8 cellular contexts compared by ENCODE assay signal in the genomic region with DNA sequence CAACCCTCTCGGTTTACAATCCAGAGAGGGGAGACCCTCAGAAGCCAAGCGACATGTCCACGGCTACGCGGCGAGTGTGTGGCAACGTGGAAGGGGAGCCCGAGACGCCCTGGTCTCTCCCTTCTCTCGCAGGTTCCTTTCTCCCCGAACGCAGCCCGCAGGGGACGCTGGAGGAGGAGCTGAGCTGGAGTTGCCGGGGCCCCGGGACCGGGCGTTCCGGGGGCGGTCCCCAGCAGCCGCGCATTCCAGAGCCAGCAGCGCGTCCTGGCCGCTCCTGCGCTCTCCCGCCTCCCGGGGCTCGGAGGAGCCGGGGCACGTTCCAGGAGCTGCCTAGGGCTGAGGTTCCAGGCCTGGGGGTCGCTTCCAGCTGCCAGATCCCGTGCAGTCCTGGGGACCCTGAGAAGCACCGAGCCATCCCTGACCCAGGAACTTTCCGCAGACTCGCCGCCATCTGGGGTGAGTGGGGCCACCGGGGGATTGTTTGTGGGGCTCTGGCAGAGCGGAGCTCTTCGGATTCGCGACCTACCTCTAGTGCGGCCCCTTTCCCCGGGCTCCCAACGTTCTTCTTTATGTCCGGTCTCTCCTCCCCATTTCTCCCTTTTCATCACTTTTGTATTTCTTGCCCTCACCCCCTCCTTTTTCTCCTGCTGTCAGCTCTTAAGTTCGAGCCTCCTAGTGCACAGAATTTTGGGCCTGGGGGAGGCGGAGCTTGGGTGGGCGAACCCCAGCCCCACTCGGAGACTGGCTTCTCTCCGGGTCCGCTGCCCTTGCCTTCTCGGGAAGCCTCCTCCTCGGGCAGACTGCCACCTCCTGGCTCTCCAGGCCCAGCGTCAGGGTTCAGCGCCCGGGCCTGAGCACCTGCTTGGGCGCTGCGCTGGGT. TPM values are rescaled to one million over a fixed set of nuclear protein-coding genes. Genes with fewer than 3 reads are reported as not detected.
DNase-seq lines count a peak whose midpoint lies in the region; ATAC-seq and TF ChIP-seq lines count a peak whose summit lies in the region.

A gene with protein sequence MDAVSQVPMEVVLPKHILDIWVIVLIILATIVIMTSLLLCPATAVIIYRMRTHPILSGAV (plus strand): TSS at position 241 of the 880 bp plus-strand sequence. CDS start 16,684 bp downstream, outside the sequence.

- H3K27ac Mint-ChIP-seq in activated CD8-positive, alpha-beta memory T cell treated with anti-CD3 and anti-CD28 coated beads, Interleukin-2, amount 10 ng/mL, durations not matched to agents 7 days and 5 days: peak within 1 kb of the TSS; percentile 94

- no peaks in the 10 kb centered on the region for H3K9me3 ChIP-seq in endocrine pancreas (ENCODE audit: control insufficient read depth, low read length)

- peak within 1 kb of the TSS; percentile 29 for H3K18ac ChIP-seq in mesendoderm (ENCODE audit: low read length)

- H4K8ac ChIP-seq in mesendoderm (ENCODE audit: low read depth, low read length): no peak within 1 kb of the TSS

- no peak within 1 kb of the TSS for H2AK5ac ChIP-seq in mesendoderm (ENCODE audit: low read length)

- H2BK15ac ChIP-seq in mesendoderm (replicated peaks; ENCODE audit: low read depth): no peak within 1 kb of the TSS

- no peak within 1 kb of the TSS for H3K4ac ChIP-seq in mesendoderm (ENCODE audit: low read depth, low read length)

- peak within 1 kb of the TSS; percentile 87 for H3K4me3 ChIP-seq in HFF-Myc (replicated peaks; ENCODE audit: low read depth, low read length)
- peak within 1 kb of the TSS; percentile 57 for H3K4me3 ChIP-seq in endocrine pancreas (ENCODE audit: control insufficient read depth, insufficient read depth, low read length)
- peak within 1 kb of the TSS; percentile 72 for H3K4me3 ChIP-seq in mesendoderm (ENCODE audit: low read length)

- CTCF ChIA-PET in activated CD8-positive, alpha-beta memory T cell treated with anti-CD3 and anti-CD28 coated beads, Interleukin-2, amount 10 ng/mL, durations not matched to agents 7 days and 5 days (lab: Charles Lee): interaction anchor here (0.8 to 6.0 kb wide), 21 partner anchors 9 to 329 kb away, joined by 3 to 73 read pairs (median 9); a partner anchor contains a TSS

- peak within 1 kb of the TSS; percentile 95 for H3K56ac ChIP-seq in mesendoderm (ENCODE audit: low read length)

- no peak within 1 kb of the TSS for H2BK120ac ChIP-seq in mesendoderm (ENCODE audit: low read depth, low read length)

- H3K9me3 Mint-ChIP-seq in activated CD8-positive, alpha-beta memory T cell treated with anti-CD3 and anti-CD28 coated beads, Interleukin-2, amount 10 ng/mL, durations not matched to agents 7 days and 5 days (ENCODE audit: low read depth): no peaks in the 10 kb centered on the region

- no peak within 1 kb of the TSS for H3K27ac ChIP-seq in mesendoderm (ENCODE audit: low read depth, low read length)

- H3K4me2 ChIP-seq in mesendoderm (ENCODE audit: low read length): peak within 1 kb of the TSS; percentile 97

- no peaks in the 10 kb centered on the region for H3K27me3 Mint-ChIP-seq in activated CD8-positive, alpha-beta memory T cell treated with anti-CD3 and anti-CD28 coated beads, Interleukin-2, amount 10 ng/mL, durations not matched to agents 7 days and 5 days

- H3K79me2 ChIP-seq in mesendoderm (ENCODE audit: control insufficient read depth, insufficient read depth, low read length): no peaks in the 10 kb centered on the region

- H3K36me3 Mint-ChIP-seq in activated CD8-positive, alpha-beta memory T cell treated with anti-CD3 and anti-CD28 coated beads, Interleukin-2, amount 10 ng/mL, durations not matched to agents 7 days and 5 days: peaks cover 10% of the 10 kb centered on the region

- peaks cover 65% of the 10 kb centered on the region for H3K4me1 Mint-ChIP-seq in activated CD8-positive, alpha-beta memory T cell treated with anti-CD3 and anti-CD28 coated beads, Interleukin-2, amount 10 ng/mL, durations not matched to agents 7 days and 5 days

- peak; percentile 36 for TF ChIP-seq CTCF in HFF-Myc (IDR thresholded peaks at IDR 0.05; ENCODE audit: low read depth, low read length, missing control alignments)

- no peak within 1 kb of the TSS for H2BK5ac ChIP-seq in mesendoderm (ENCODE audit: low read length)

- peak within 1 kb of the TSS; percentile 62 for H3K9ac ChIP-seq in endocrine pancreas (ENCODE audit: control insufficient read depth, insufficient read depth, low read length)
- peak within 1 kb of the TSS; percentile 84 for H3K9ac ChIP-seq in mesendoderm (ENCODE audit: low read length)

- no peaks in the 10 kb centered on the region for H3K79me1 ChIP-seq in mesendoderm (ENCODE audit: low read length)

- H4K5ac ChIP-seq in mesendoderm (ENCODE audit: low read length): no peak within 1 kb of the TSS

- H3K4me1 ChIP-seq in endocrine pancreas (ENCODE audit: control insufficient read depth, insufficient read depth, low read length) (no peaks in the 10 kb centered on the region), mesendoderm (ENCODE audit: control insufficient read depth, low read depth, low read length) (peaks cover 8% of the 10 kb centered on the region)

- peak; percentile 66 for ATAC-seq in activated CD8-positive, alpha-beta memory T cell treated with anti-CD3 and anti-CD28 coated beads, Interleukin-2, amount 10 ng/mL, durations not matched to agents 7 days and 5 days
- ATAC-seq in HG03439 (IDR thresholded peaks at IDR 0.05; ENCODE audit: unreplicated experiment): no peak

- DNase-seq in ELR (ENCODE audit: low read depth) (peak; percentile 83), HFF-Myc (ENCODE audit: extremely low read depth, low read depth) (no peak), NCI-H774 (lab: John Stamatoyannopoulos, UW) (peak; percentile 19), mesendoderm (peak; percentile 84)
- DNase-seq in activated CD8-positive, alpha-beta memory T cell treated with anti-CD3 and anti-CD28 coated beads, Interleukin-2, amount 10 ng/mL, durations not matched to agents 7 days and 5 days: peak; percentile 83
- peak; percentile 80 for DNase-seq in stimulated activated CD8-positive, alpha-beta memory T cell treated with anti-CD3 and anti-CD28 coated beads, Interleukin-4, amount 100 ng/mL, for 48 hours

- H3K23ac ChIP-seq in mesendoderm (ENCODE audit: low read length): no peak within 1 kb of the TSS

- no CpG with 5 or more reads among the region's 59 CpGs for WGBS in mesendoderm (ENCODE audit: extremely low coverage, insufficient coverage, low lambda C conversion rate)

- H3K27me3 ChIP-seq in endocrine pancreas (ENCODE audit: control insufficient read depth, insufficient read depth, low read length) (no peaks in the 10 kb centered on the region), mesendoderm (ENCODE audit: insufficient read depth, low read length, poor library complexity) (no peaks in the 10 kb centered on the region)

- H3K4me3 Mint-ChIP-seq in activated CD8-positive, alpha-beta memory T cell treated with anti-CD3 and anti-CD28 coated beads, Interleukin-2, amount 10 ng/mL, durations not matched to agents 7 days and 5 days: peak within 1 kb of the TSS; percentile 99

- no peaks in the 10 kb centered on the region for H3K36me3 ChIP-seq in endocrine pancreas (ENCODE audit: control insufficient read depth, insufficient read depth, low read length)
- H3K36me3 ChIP-seq in mesendoderm (ENCODE audit: control insufficient read depth, insufficient read depth, low read length): no peaks in the 10 kb centered on the region

RNA-seq across cellular contexts. Expression of the gene that starts here (rescaled TPM):
- 10 to 100 TPM; 22.1 to 37.5 TPM for total RNA-seq in activated CD8-positive, alpha-beta memory T cell treated with anti-CD3 and anti-CD28 coated beads, Interleukin-2, amount 10 ng/mL, durations not matched to agents 7 days and 5 days
- 5.9 TPM for polyA plus RNA-seq in mesendoderm (2013, experiment 1 of 2)
- polyA plus RNA-seq in mesendoderm (2013, experiment 2 of 2): 5.6 TPM
